In the genomic region with DNA sequence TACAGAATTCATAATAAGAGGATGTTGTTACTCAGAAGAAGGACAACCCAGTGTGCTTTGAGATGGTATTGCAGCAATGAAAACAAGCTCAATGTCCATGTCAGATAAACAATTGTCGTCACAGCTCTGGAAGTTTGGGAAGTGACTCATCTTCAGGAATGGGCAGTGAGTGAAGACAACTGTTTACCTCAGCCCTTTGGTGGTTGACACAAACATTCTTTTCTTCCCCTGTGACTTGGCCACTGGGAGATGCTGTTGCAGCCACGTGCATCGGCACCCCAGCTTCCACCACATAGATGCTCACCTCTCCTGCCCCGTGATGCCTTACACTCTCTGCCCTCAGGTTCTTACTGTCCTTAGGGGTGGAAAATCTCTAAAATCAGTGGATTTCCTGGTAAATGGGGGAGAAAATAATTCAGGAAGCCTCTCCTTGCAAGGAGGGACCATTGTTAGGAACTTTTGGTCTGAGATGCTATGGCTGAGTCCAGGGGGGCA, we compare ENCODE assay signal across 10 cellular contexts.
DNase-seq lines count a peak whose midpoint lies in the region; ATAC-seq and TF ChIP-seq lines count a peak whose summit lies in the region.
"Had no signal": no experiment of that assay in that cellular context is flagged by ENCODE, and none has a peak within 500 bp of the region (broad histone marks: within the 10 kb centered on the region; RNA-seq: fewer than 3 reads in every experiment).

No MANE protein-coding gene starts in this region.

- no peaks in the 10 kb centered on the region for H3K36me3 Mint-ChIP-seq in endothelial cell (ENCODE audit: low read depth, unreplicated experiment)
- H3K36me3 Mint-ChIP-seq: activated naive CD8-positive, alpha-beta T cell had no signal

- no peaks in the 10 kb centered on the region for H3K27me3 ChIP-seq in aorta (ENCODE audit: control insufficient read depth in 1 of 2, insufficient read depth in 2 of 2, low read length in 1 of 2)
- H3K27me3 ChIP-seq: BLaER1 had no signal

- intact Hi-C loops in aorta (cut with DNase I) = loop anchor here in 1 of 2 donors (10.0 kb wide), 1 partner anchor 74 kb away; no protein-coding TSS in a partner anchor

- H3K27ac Mint-ChIP-seq in endothelial cell (ENCODE audit: unreplicated experiment) = peak overlapping the region; percentile 62
- H3K27ac Mint-ChIP-seq: activated naive CD8-positive, alpha-beta T cell had no signal

- peak overlapping the region in 1 of 2 donors; percentile 11 for H3K27ac ChIP-seq in aorta (ENCODE audit: low read depth in 1 of 2, low read length in 2 of 2)
- H3K27ac ChIP-seq: BLaER1 had no signal

- peak; percentile 72 for ATAC-seq in aorta (ENCODE audit: low FRiP score)

- H3K36me3 ChIP-seq in aorta (ENCODE audit: control insufficient read depth in 1 of 2, insufficient read depth in 2 of 2, low read length in 1 of 2) = no peaks in the 10 kb centered on the region
- H3K36me3 ChIP-seq: BLaER1 had no signal

- H3K4me1 Mint-ChIP-seq in endothelial cell (ENCODE audit: unreplicated experiment) = peaks cover 16% of the 10 kb centered on the region

- peak overlapping the region; percentile 18 for H3K4me3 Mint-ChIP-seq in endothelial cell (ENCODE audit: unreplicated experiment)
- H3K4me3 Mint-ChIP-seq: activated naive CD8-positive, alpha-beta T cell had no signal

- TF ChIP-seq CTCF in endothelial cell (IDR thresholded peaks at IDR 0.05; ENCODE audit: unreplicated experiment) = no peak

- H3K4me1 ChIP-seq in aorta (ENCODE audit: control insufficient read depth in 1 of 2, insufficient read depth in 2 of 2, low read length in 2 of 2) = peaks cover 5% of the 10 kb centered on the region in 2 donors
- H3K4me1 ChIP-seq: BLaER1 had no signal

- no peaks in the 10 kb centered on the region for H3K9me3 ChIP-seq in aorta (ENCODE audit: control insufficient read depth, low read length)
- H3K9me3 ChIP-seq: BLaER1 had no signal

- no peak overlapping the region for H3K4me3 ChIP-seq in aorta (ENCODE audit: low read length in 2 of 2)
- H3K4me3 ChIP-seq: BLaER1 had no signal

- peaks cover 4% of the 10 kb centered on the region for H3K27me3 Mint-ChIP-seq in endothelial cell (ENCODE audit: unreplicated experiment)

- no peaks in the 10 kb centered on the region for H3K9me3 Mint-ChIP-seq in endothelial cell (ENCODE audit: unreplicated experiment)

- 39 to 43% methylated on average over 4 of the region's 4 CpGs for WGBS in aorta, 2 donors

- DNase-seq in SIG-M5 treated with dmso at 0.1 percent for 504 hours (lab: John Stamatoyannopoulos, UW; ENCODE audit: unreplicated experiment) = peak; percentile 53
- no peak for DNase-seq in SIG-M5 (lab: John Stamatoyannopoulos, UW)
- peak; percentile 8 for DNase-seq in endothelial cell (ENCODE audit: low spot score)
- peak; percentile 69 for DNase-seq in medulla oblongata (ENCODE audit: extremely low spot score)
- DNase-seq in aorta = no peak
- DNase-seq in NCI-H187 treated with DMSO at 0.1 percent for 48 hours (lab: John Stamatoyannopoulos, UW) = no peak
- no peak for DNase-seq in NCI-H146 treated with DMSO at 0.1 percent for 48 hours (lab: John Stamatoyannopoulos, UW; ENCODE audit: unreplicated experiment)
- no peak for DNase-seq in stimulated activated naive CD4-positive, alpha-beta T cell treated with Interleukin-2 at 50 U/mL for 16 hours (lab: John Stamatoyannopoulos, UW)

Comparison
In these comparisons a context has a peak if more than half of its experiments do, and no peak if none do; other contexts are left out.
1. DNase-seq: peak in SIG-M5 treated with dmso at 0.1 percent for 504 hours (single experiment), endothelial cell (single experiment) and medulla oblongata (single experiment); none in SIG-M5 (single experiment), aorta (0 of 2), NCI-H187 treated with DMSO at 0.1 percent for 48 hours (single experiment), NCI-H146 treated with DMSO at 0.1 percent for 48 hours (single experiment) and stimulated activated naive CD4-positive, alpha-beta T cell treated with Interleukin-2 at 50 U/mL for 16 hours (single experiment).